ENCODE assay signal across 1 cellular context in genomic region chr17:8176197-8176940, GRCh38.
TF ChIP-seq lines count a peak whose summit lies in the region.

Gene TMEM107 (minus strand): TSS chr17:8176380. CDS start chr17:8176286, 94 bp downstream.

TF ChIP-seq in HepG2, 621 proteins besides CTCF, POLR2A, EP300 and RAD21 (continued from another document and continues in another):
- TF ChIP-seq RCOR2 (CRISPR knock-in tag; IDR thresholded peaks at IDR 0.05): no peak
- peak; percentile 59 for TF ChIP-seq POLR2AphosphoS5 (IDR thresholded peaks at IDR 0.05; ENCODE audit: low read depth, low read length)
- no peak for TF ChIP-seq SP140L (CRISPR knock-in tag; IDR thresholded peaks at IDR 0.05; ENCODE audit: borderline replicate concordance)
- TF ChIP-seq MBD4 (IDR thresholded peaks at IDR 0.05; ENCODE audit: borderline replicate concordance, low read length): no peak
- peak; percentile 76 for TF ChIP-seq TBX2 (CRISPR knock-in tag; IDR thresholded peaks at IDR 0.05; ENCODE audit: borderline replicate concordance)
- TF ChIP-seq, protein P1, sequence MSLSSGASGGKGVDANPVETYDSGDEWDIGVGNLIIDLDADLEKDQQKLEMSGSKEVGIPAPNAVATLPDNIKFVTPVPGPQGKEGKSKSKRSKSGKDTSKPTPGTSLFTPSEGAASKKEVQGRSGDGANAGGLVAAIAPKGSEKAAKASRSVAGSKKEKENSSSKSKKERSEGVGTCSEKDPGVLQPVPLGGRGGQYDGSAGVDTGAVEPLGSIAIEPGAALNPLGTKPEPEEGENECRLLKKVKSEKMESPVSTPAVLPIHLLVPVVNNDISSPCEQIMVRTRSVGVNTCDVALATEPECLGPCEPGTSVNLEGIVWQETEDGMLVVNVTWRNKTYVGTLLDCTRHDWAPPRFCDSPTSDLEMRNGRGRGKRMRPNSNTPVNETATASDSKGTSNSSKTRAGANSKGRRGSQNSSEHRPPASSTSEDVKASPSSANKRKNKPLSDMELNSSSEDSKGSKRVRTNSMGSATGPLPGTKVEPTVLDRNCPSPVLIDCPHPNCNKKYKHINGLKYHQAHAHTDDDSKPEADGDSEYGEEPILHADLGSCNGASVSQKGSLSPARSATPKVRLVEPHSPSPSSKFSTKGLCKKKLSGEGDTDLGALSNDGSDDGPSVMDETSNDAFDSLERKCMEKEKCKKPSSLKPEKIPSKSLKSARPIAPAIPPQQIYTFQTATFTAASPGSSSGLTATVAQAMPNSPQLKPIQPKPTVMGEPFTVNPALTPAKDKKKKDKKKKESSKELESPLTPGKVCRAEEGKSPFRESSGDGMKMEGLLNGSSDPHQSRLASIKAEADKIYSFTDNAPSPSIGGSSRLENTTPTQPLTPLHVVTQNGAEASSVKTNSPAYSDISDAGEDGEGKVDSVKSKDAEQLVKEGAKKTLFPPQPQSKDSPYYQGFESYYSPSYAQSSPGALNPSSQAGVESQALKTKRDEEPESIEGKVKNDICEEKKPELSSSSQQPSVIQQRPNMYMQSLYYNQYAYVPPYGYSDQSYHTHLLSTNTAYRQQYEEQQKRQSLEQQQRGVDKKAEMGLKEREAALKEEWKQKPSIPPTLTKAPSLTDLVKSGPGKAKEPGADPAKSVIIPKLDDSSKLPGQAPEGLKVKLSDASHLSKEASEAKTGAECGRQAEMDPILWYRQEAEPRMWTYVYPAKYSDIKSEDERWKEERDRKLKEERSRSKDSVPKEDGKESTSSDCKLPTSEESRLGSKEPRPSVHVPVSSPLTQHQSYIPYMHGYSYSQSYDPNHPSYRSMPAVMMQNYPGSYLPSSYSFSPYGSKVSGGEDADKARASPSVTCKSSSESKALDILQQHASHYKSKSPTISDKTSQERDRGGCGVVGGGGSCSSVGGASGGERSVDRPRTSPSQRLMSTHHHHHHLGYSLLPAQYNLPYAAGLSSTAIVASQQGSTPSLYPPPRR (CRISPR knock-in tag; IDR thresholded peaks at IDR 0.05; ENCODE audit: borderline replicate concordance): 0 out of 2 replicates have a peak, but pooled peaks have one; percentile 38
- TF ChIP-seq TCF7L2 (IDR thresholded peaks at IDR 0.05; ENCODE audit: low read depth, low read length): no peak
- no peak for TF ChIP-seq ARNTL (CRISPR knock-in tag; IDR thresholded peaks at IDR 0.05)
- no peak for TF ChIP-seq CBX1 (IDR thresholded peaks at IDR 0.05; ENCODE audit: low read depth)
- TF ChIP-seq XRCC5 (optimal IDR thresholded peaks at IDR 0.05; ENCODE audit: low read length): peak; percentile 1
- TF ChIP-seq BHLHE40 (IDR thresholded peaks at IDR 0.05; ENCODE audit: low read length): no peak
- no peak for TF ChIP-seq PBX3 (CRISPR knock-in tag; IDR thresholded peaks at IDR 0.05; ENCODE audit: borderline replicate concordance)
- TF ChIP-seq NBN (conservative IDR thresholded peaks at IDR 0.05): no peak
- TF ChIP-seq ZNF263 (CRISPR knock-in tag; IDR thresholded peaks at IDR 0.05): 0 out of 2 replicates have a peak, but pooled peaks have one; percentile 27
- TF ChIP-seq FOXA1 (IDR thresholded peaks at IDR 0.05): no peak
- 0 out of 2 replicates have a peak, but pooled peaks have one; percentile 2 for TF ChIP-seq FOXA1 (CRISPR knock-in tag; IDR thresholded peaks at IDR 0.05)
- TF ChIP-seq ZNF646 (CRISPR knock-in tag; IDR thresholded peaks at IDR 0.05): no peak
- no peak for TF ChIP-seq SP1 (IDR thresholded peaks at IDR 0.05)
- no peak for TF ChIP-seq SP1 (CRISPR knock-in tag; IDR thresholded peaks at IDR 0.05)
- TF ChIP-seq ZNF766 (CRISPR knock-in tag; IDR thresholded peaks at IDR 0.05; ENCODE audit: borderline replicate concordance): peak; percentile 56; the same call in 1 of the 2 replicates
- no peak for TF ChIP-seq FOXM1 (CRISPR knock-in tag; IDR thresholded peaks at IDR 0.05)
- no peak for TF ChIP-seq ZNF850 (CRISPR knock-in tag; conservative IDR thresholded peaks at IDR 0.05)
- no peak for TF ChIP-seq ZBTB1 (CRISPR knock-in tag; IDR thresholded peaks at IDR 0.05; ENCODE audit: borderline replicate concordance)
- TF ChIP-seq SNAPC4 (CRISPR knock-in tag; IDR thresholded peaks at IDR 0.05): 0 out of 2 replicates have a peak, but pooled peaks have one; percentile 49
- no peak for TF ChIP-seq ZNF136 (CRISPR knock-in tag; IDR thresholded peaks at IDR 0.05; ENCODE audit: low read depth)
- TF ChIP-seq ZNF549 (CRISPR knock-in tag; IDR thresholded peaks at IDR 0.05): no peak
- TF ChIP-seq ZFP91 (CRISPR knock-in tag; IDR thresholded peaks at IDR 0.05; ENCODE audit: borderline replicate concordance): no peak; the same call in 1 of the 2 replicates
- no peak for TF ChIP-seq ATRX (CRISPR knock-in tag; IDR thresholded peaks at IDR 0.05; ENCODE audit: borderline replicate concordance)
- TF ChIP-seq ZNF709 (CRISPR knock-in tag; IDR thresholded peaks at IDR 0.05): peak; percentile 48; the same call in 1 of the 2 replicates
- TF ChIP-seq MED13 (CRISPR knock-in tag; IDR thresholded peaks at IDR 0.05): no peak
- peak; percentile 84; the same call in 1 of the 2 replicates for TF ChIP-seq EED (CRISPR knock-in tag; IDR thresholded peaks at IDR 0.05)
- peak; percentile 47 to 68; a peak in 2 of 4 replicates for TF ChIP-seq NR2F1 (CRISPR knock-in tag; IDR thresholded peaks at IDR 0.05)
- peak; percentile 35 for TF ChIP-seq MED1 (CRISPR knock-in tag; IDR thresholded peaks at IDR 0.05)
- TF ChIP-seq GPBP1L1 (CRISPR knock-in tag; IDR thresholded peaks at IDR 0.05): no peak
- TF ChIP-seq SOX13 (IDR thresholded peaks at IDR 0.05): no peak
- TF ChIP-seq SOX13 (CRISPR knock-in tag; conservative IDR thresholded peaks at IDR 0.05 in 1 of 2, IDR thresholded peaks at IDR 0.05 in 1 of 2): peak in 1 of 2 experiments; percentile 4; a peak in 2 of 4 replicates
- TF ChIP-seq HMGA1 (CRISPR knock-in tag; conservative IDR thresholded peaks at IDR 0.05): no peak
- TF ChIP-seq MTA1 (CRISPR knock-in tag; IDR thresholded peaks at IDR 0.05; ENCODE audit: borderline replicate concordance): peak; percentile 52; the same call in 1 of the 2 replicates
- TF ChIP-seq ZNF253 (CRISPR knock-in tag; IDR thresholded peaks at IDR 0.05; ENCODE audit: borderline replicate concordance): no peak
- no peak for TF ChIP-seq ZNF225 (CRISPR knock-in tag; IDR thresholded peaks at IDR 0.05)
- TF ChIP-seq ZBTB38 (CRISPR knock-in tag; IDR thresholded peaks at IDR 0.05): 0 out of 2 replicates have a peak, but pooled peaks have one; percentile 39
- no peak for TF ChIP-seq MLX (CRISPR knock-in tag; IDR thresholded peaks at IDR 0.05)
- TF ChIP-seq MIER2 (CRISPR knock-in tag; IDR thresholded peaks at IDR 0.05): no peak
- TF ChIP-seq KAT7 (CRISPR knock-in tag; IDR thresholded peaks at IDR 0.05; ENCODE audit: borderline replicate concordance): no peak
